Comparison of ENCODE assay signal across 15 cellular contexts in genomic region chr2:216426938-216427337, GRCh38. TPM values are rescaled to one million over a fixed set of nuclear protein-coding genes. Genes with fewer than 3 reads are reported as not detected.
DNase-seq lines count a peak whose midpoint lies in the region; ATAC-seq and TF ChIP-seq lines count a peak whose summit lies in the region.
"Had no signal": no experiment of that assay in that cellular context is flagged by ENCODE, and none has a peak within 500 bp of the region (broad histone marks: within the 10 kb centered on the region; RNA-seq: fewer than 3 reads in every experiment).

No MANE protein-coding gene starts in this region.

- H3K4me1 ChIP-seq in foreskin keratinocyte = no peaks in the 10 kb centered on the region
- H3K4me1 ChIP-seq: right lobe of liver had no signal

- ATAC-seq in foreskin keratinocyte (peak; percentile 62), HG02623 (IDR thresholded peaks at IDR 0.05; ENCODE audit: unreplicated experiment) (no peak), HG03139 (IDR thresholded peaks at IDR 0.05; ENCODE audit: unreplicated experiment) (no peak)
- ATAC-seq: HepG2, right lobe of liver had no signal

- peaks cover 98% of the 10 kb centered on the region for H3K36me3 Mint-ChIP-seq in activated T-cell treated with anti-CD3 and anti-CD28 coated beads, Interleukin-2, amount 50 U/mL, for 24 hours (ENCODE audit: low read depth)

- H3K9me3 Mint-ChIP-seq in activated T-cell treated with anti-CD3 and anti-CD28 coated beads, Interleukin-2, amount 50 U/mL, for 24 hours = no peaks in the 10 kb centered on the region

- no peak overlapping the region for H3K27ac Mint-ChIP-seq in activated T-cell treated with anti-CD3 and anti-CD28 coated beads, Interleukin-2, amount 50 U/mL, for 24 hours

- H3K4me3 Mint-ChIP-seq in activated T-cell treated with anti-CD3 and anti-CD28 coated beads, Interleukin-2, amount 50 U/mL, for 24 hours = no peak overlapping the region

- no peak overlapping the region for H3K27ac ChIP-seq in foreskin keratinocyte
- H3K27ac ChIP-seq: PC-9, right lobe of liver had no signal

- peaks cover 1% of the 10 kb centered on the region for H3K4me1 Mint-ChIP-seq in activated T-cell treated with anti-CD3 and anti-CD28 coated beads, Interleukin-2, amount 50 U/mL, for 24 hours (ENCODE audit: low read depth)

- H3K27me3 Mint-ChIP-seq in activated T-cell treated with anti-CD3 and anti-CD28 coated beads, Interleukin-2, amount 50 U/mL, for 24 hours = no peaks in the 10 kb centered on the region

- no peaks in the 10 kb centered on the region for H3K27me3 ChIP-seq in foreskin keratinocyte
- H3K27me3 ChIP-seq: right lobe of liver had no signal

- no peak overlapping the region for H3K4me3 ChIP-seq in skeletal muscle cell (ENCODE audit: low read depth, low read length)
- H3K4me3 ChIP-seq: PC-9, right lobe of liver had no signal

- DNase-seq in H4 (ENCODE audit: low spot score) = peak; percentile 11
- DNase-seq in SW 1271 (lab: John Stamatoyannopoulos, UW) = peak; percentile 11 to 55
- peak in 1 of 2 donors; percentile 33 for DNase-seq in foreskin keratinocyte
- DNase-seq in skeletal muscle cell (ENCODE audit: low read depth) = peak; percentile 21
- DNase-seq in NCI-H1417 treated with DMSO at 0.1 percent for 48 hours (lab: John Stamatoyannopoulos, UW) = no peak
- no peak for DNase-seq in activated T-cell treated with anti-CD3 and anti-CD28 coated beads, Interleukin-2, amount 50 U/mL, for 24 hours
- DNase-seq: activated T-cell treated with anti-CD3 and anti-CD28 coated beads for 4 hours, NCI-H2029, right lobe of liver had no signal

- TF ChIP-seq CTCF in foreskin keratinocyte (conservative IDR thresholded peaks at IDR 0.05) = no peak

RNA-seq across cellular contexts. Expression of gene SMARCAL1, which starts 14.7 kb away (rescaled TPM):
- 5.2 and 11.5 TPM in 2 replicates for total RNA-seq in H4 (2014; rRNA removed; shearing (Covaris generic))
- total RNA-seq in foreskin keratinocyte = 18.5 and 20.4 TPM in 2 replicates
- 13.9 and 16.7 TPM in 2 replicates for polyA plus RNA-seq in foreskin keratinocyte

RNA-seq across cellular contexts. Expression of gene MARCHF4, which starts 54.7 kb away (rescaled TPM):
- total RNA-seq in H4 (2014; rRNA removed; shearing (Covaris generic)) = 0.15 and 0.29 TPM in 2 replicates
- 13.2 and 16.7 TPM in 2 replicates for total RNA-seq in foreskin keratinocyte
- 13.1 and 14.9 TPM in 2 replicates for polyA plus RNA-seq in foreskin keratinocyte
- total RNA-seq: HepG2, mesenteric fat pad, right lobe of liver, ureter had no signal
- polyA plus RNA-seq: HepG2 had no signal

Comparison
In these comparisons a context has a peak if more than half of its experiments do, and no peak if none do; other contexts are left out.
1. DNase-seq: peak in H4 (single experiment), SW 1271 (2 of 2) and skeletal muscle cell (single experiment); none in NCI-H1417 treated with DMSO at 0.1 percent for 48 hours (single experiment) and activated T-cell treated with anti-CD3 and anti-CD28 coated beads, Interleukin-2, amount 50 U/mL, for 24 hours (single experiment).
2. RNA of gene MARCHF4, which starts 54.7 kb away (total RNA-seq): 13.2 to 16.7 TPM in foreskin keratinocyte; 0.15 to 0.29 TPM in H4; every median in the first group is over 10 times any median in the second.